In genomic region chr2:120826716-120827410, GRCh38 we compare ENCODE assay signal across 18 cellular contexts.
DNase-seq lines count a peak whose midpoint lies in the region; ATAC-seq and TF ChIP-seq lines count a peak whose summit lies in the region.
"Had no signal": no experiment of that assay in that cellular context is flagged by ENCODE, and none has a peak within 500 bp of the region (broad histone marks: within the 10 kb centered on the region; RNA-seq: fewer than 3 reads in every experiment).

No MANE protein-coding gene starts in this region.

- peak; percentile 15 for DNase-seq in NCI-H446 treated with DMSO at 0.1 percent for 48 hours (lab: John Stamatoyannopoulos, UW)
- peak; percentile 58 for DNase-seq in left ventricle myocardium superior
- DNase-seq in DMS53 treated with DMSO at 0.1 percent for 48 hours (lab: John Stamatoyannopoulos, UW; ENCODE audit: unreplicated experiment): no peak
- DNase-seq in OCI-LY7 (ENCODE audit: low spot score): no peak
- no peak for DNase-seq in germinal center (ENCODE audit: low spot score)
- DNase-seq in mammary epithelial cell: no peak
- DNase-seq: activated CD4-positive, alpha-beta memory T cell treated with anti-CD3 and anti-CD28 coated beads for 36 hours; activated CD4-positive, CD25-positive, alpha-beta regulatory T cell; activated naive CD4-positive, alpha-beta T cell; CD8-positive, alpha-beta T cell; DMS53; dorsolateral prefrontal cortex; foreskin fibroblast; mesendoderm; NCI-H2081; stimulated activated CD4-positive, alpha-beta T cell treated with anti-CD3 and anti-CD28 coated beads, Interleukin-15, amount 100 ng/mL, for 24 hours had no signal

- in situ Hi-C loops in mammary epithelial cell (cut with MboI; ENCODE audit: low sequenced_read_pairs in 2 of 2): no loop called here

- peak overlapping the region; percentile 22; the same call in 1 of the 2 replicates for H3K4me2 ChIP-seq in BLaER1
- no peak overlapping the region for H3K4me2 ChIP-seq in OCI-LY7 (ENCODE audit: low read length)
- H3K4me2 ChIP-seq in mammary epithelial cell (ENCODE audit: insufficient read depth, low read depth, low read length): no peak overlapping the region

- H3K36me3 ChIP-seq in BLaER1: no peaks in the 10 kb centered on the region
- H3K36me3 ChIP-seq in rectal smooth muscle tissue (ENCODE audit: control insufficient read depth, insufficient read depth, low read length): no peaks in the 10 kb centered on the region
- no peaks in the 10 kb centered on the region for H3K36me3 ChIP-seq in OCI-LY7 (ENCODE audit: insufficient read depth, low read length)
- no peaks in the 10 kb centered on the region for H3K36me3 ChIP-seq in mammary epithelial cell (ENCODE audit: insufficient read depth, low read length)

- POLR2A ChIA-PET in OCI-LY7 (lab: Charles Lee): no interaction called here

- 75% methylated on average over 12 of the region's 18 CpGs for WGBS in mammary epithelial cell (ENCODE audit: low coverage, missing lambda C conversion rate)

- H3K27me3 ChIP-seq in BLaER1 (no peaks in the 10 kb centered on the region), rectal smooth muscle tissue (ENCODE audit: control insufficient read depth, insufficient read depth, low read length) (no peaks in the 10 kb centered on the region), mammary epithelial cell (ENCODE audit: insufficient read depth, low read length) (peaks cover 9% of the 10 kb centered on the region)

- H3K27ac ChIP-seq in BLaER1: no peak overlapping the region
- peak overlapping the region; percentile 75 for H3K27ac ChIP-seq in rectal smooth muscle tissue (ENCODE audit: low read depth, low read length)
- no peak overlapping the region for H3K27ac ChIP-seq in OCI-LY7 (ENCODE audit: low read depth, low read length, poor library complexity, severe bottlenecking)
- H3K27ac ChIP-seq in mammary epithelial cell (ENCODE audit: insufficient read depth, low read depth, low read length): no peak overlapping the region

- H2AFZ ChIP-seq in OCI-LY7 (ENCODE audit: low read length) (no peak overlapping the region), mammary epithelial cell (ENCODE audit: low read depth, low read length) (no peak overlapping the region)

- H3K79me2 ChIP-seq in OCI-LY7 (ENCODE audit: insufficient read depth, low read depth, low read length): no peaks in the 10 kb centered on the region
- H3K79me2 ChIP-seq in mammary epithelial cell (ENCODE audit: insufficient read depth, low read length): no peaks in the 10 kb centered on the region

- H3K4me1 ChIP-seq in BLaER1 (peaks cover 35% of the 10 kb centered on the region), rectal smooth muscle tissue (ENCODE audit: control insufficient read depth, insufficient read depth, low read length) (peaks cover 26% of the 10 kb centered on the region), OCI-LY7 (ENCODE audit: insufficient read depth, low read length, poor library complexity, severe bottlenecking) (no peaks in the 10 kb centered on the region), mammary epithelial cell (ENCODE audit: insufficient read depth, low read length) (no peaks in the 10 kb centered on the region)

- H4K20me1 ChIP-seq in BLaER1 (no peaks in the 10 kb centered on the region), OCI-LY7 (ENCODE audit: insufficient read depth, low read length) (no peaks in the 10 kb centered on the region), mammary epithelial cell (ENCODE audit: insufficient read depth, low read length) (no peaks in the 10 kb centered on the region)

- H3K9ac ChIP-seq in BLaER1 (no peak overlapping the region), rectal smooth muscle tissue (ENCODE audit: low read length) (no peak overlapping the region), mammary epithelial cell (ENCODE audit: insufficient read depth, low read length) (no peak overlapping the region)

- ATAC-seq in left ventricle myocardium superior: peak; percentile 58
- ATAC-seq: CD8-positive, alpha-beta T cell had no signal

- dilution Hi-C loops in mammary epithelial cell (cut with HindIII; ENCODE audit: low sequenced_read_pairs): no loop called here

- H3K9me3 ChIP-seq in BLaER1 (no peaks in the 10 kb centered on the region), OCI-LY7 (ENCODE audit: low read length) (no peaks in the 10 kb centered on the region), mammary epithelial cell (replicated peaks; ENCODE audit: insufficient read depth, low read length) (no peaks in the 10 kb centered on the region)

- CTCF ChIA-PET in OCI-LY7 (lab: Charles Lee; ENCODE audit: unreplicated experiment): no interaction called here
- CTCF ChIA-PET in mammary epithelial cell (lab: Charles Lee; ENCODE audit: low non-redundant PET): no interaction called here

- TF ChIP-seq CTCF in OCI-LY7 (conservative IDR thresholded peaks at IDR 0.05; ENCODE audit: low read length) (no peak), mammary epithelial cell (conservative IDR thresholded peaks at IDR 0.05 in 1 of 2, IDR thresholded peaks at IDR 0.05 in 1 of 2; ENCODE audit: extremely low read depth in 1 of 2, insufficient read depth in 1 of 2, low read depth in 1 of 2, low read length in 2 of 2) (no peak)

- BruUV-seq in OCI-LY7 (replicated peaks; lab: Mats Ljungman, UMichigan): no TSS peak
- BruUV-seq in mammary epithelial cell (replicated peaks; lab: Mats Ljungman, UMichigan): no TSS peak

- no peaks in the 10 kb centered on the region for H3K9me2 ChIP-seq in OCI-LY7 (ENCODE audit: insufficient read depth, low read length)

- no peak overlapping the region for H3K4me3 ChIP-seq in BLaER1
- H3K4me3 ChIP-seq in rectal smooth muscle tissue (ENCODE audit: low read length): peak overlapping the region; percentile 23
- H3K4me3 ChIP-seq in OCI-LY7 (ENCODE audit: low read depth, low read length, poor library complexity, severe bottlenecking): no peak overlapping the region
- no peak overlapping the region for H3K4me3 ChIP-seq in mammary epithelial cell (replicated peaks in 1 of 3; ENCODE audit: insufficient read depth in 1 of 3, low read depth in 2 of 3, low read length in 3 of 3)
- H3K4me3 ChIP-seq: dorsolateral prefrontal cortex had no signal

- intact Hi-C loops in left ventricle myocardium superior (cut with micrococcal nuclease) (no loop called here), OCI-LY7 (cut with micrococcal nuclease; ENCODE audit: unreplicated experiment) (no loop called here), mammary epithelial cell (cut with micrococcal nuclease) (no loop called here)

Comparison
In these comparisons a context has a peak if more than half of its experiments do, and no peak if none do; other contexts are left out.
1. DNase-seq: peak in NCI-H446 treated with DMSO at 0.1 percent for 48 hours (single experiment) and left ventricle myocardium superior (single experiment); none in DMS53 treated with DMSO at 0.1 percent for 48 hours (single experiment), OCI-LY7 (single experiment), germinal center (single experiment) and mammary epithelial cell (single experiment).